Comparison of ENCODE assay signal across 10 cellular contexts in the genomic region with DNA sequence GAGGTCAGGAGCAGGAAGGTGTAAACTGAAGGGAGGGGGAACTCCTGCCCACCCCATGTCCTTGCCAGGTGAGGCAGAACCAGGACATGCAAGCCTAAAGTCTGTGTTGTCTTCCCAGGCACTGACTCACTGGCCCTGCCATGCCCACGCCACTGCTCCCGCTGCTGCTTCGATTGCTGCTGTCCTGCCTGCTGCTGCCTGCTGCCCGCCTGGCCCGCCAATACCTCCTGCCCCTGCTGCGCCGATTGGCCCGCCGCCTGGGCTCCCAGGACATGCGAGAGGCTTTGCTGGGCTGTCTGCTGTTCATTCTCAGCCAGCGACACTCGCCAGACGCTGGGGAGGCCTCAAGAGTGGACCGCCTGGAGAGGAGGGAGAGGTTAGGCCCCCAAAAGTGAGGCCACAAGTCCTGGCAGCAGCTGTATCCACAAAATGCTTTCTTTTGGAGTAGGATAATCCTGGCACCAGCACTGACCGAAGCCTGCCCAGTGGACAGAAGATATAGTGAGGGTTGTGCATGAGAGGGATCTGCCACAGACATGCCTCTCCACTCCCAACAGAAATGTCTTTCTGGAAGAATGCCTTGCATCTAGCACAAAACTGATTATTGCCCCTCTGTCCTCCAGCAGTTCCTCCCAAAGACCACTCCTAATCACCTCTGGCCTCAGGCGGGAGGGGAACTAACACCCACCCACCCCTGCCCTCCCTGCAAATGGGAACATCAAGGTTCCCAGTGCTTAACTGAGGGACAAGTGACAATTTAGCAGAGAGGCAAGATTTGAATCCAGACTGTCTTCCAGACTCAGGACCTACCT. TPM values are rescaled to one million over a fixed set of nuclear protein-coding genes. Genes with fewer than 3 reads are reported as not detected.
A peak's percentile ranks its signal among the peaks of the same experiment; 100 is the strongest.
DNase-seq lines count a peak whose midpoint lies in the region; ATAC-seq, FAIRE-seq and TF ChIP-seq lines count a peak whose summit lies in the region.
"Had no signal": no experiment of that assay in that cellular context is flagged by ENCODE, and none has a peak within 500 bp of the region (broad histone marks: within the 10 kb centered on the region; RNA-seq: fewer than 3 reads in every experiment).

No MANE protein-coding gene starts in this region.

- no peaks in the 10 kb centered on the region for H3K36me3 ChIP-seq in KOPT-K1 (ENCODE audit: insufficient read depth, low read length)
- H3K36me3 ChIP-seq in bronchial epithelial cell (ENCODE audit: control insufficient read depth, insufficient read depth, low read length), result no peaks in the 10 kb centered on the region
- no peaks in the 10 kb centered on the region for H3K36me3 ChIP-seq in right lobe of liver

- peak overlapping the region; percentile 76 for H3K27ac Mint-ChIP-seq in type B pancreatic cell
- H3K27ac Mint-ChIP-seq: activated T-helper 1 cell treated with anti-CD3 and anti-CD28 coated beads, Interleukin-12 subunit alpha, Interleukin-12 subunit beta, Interleukin-2, Interleukin-4 antibody, amounts not matched to agents 30 ng/mL and 10 ng/mL and 1 ng/mL, durations not matched to agents 14 hours and 24 hours and 36 hours had no signal

- DNase-seq in bronchial epithelial cell (ENCODE audit: low read depth), result peak; percentile 47
- peak; percentile 85 to 92 (median 91) for DNase-seq in right lobe of liver
- DNase-seq in type B pancreatic cell (ENCODE audit: extremely low spot score, unreplicated experiment), result no peak
- no peak for DNase-seq in middle frontal gyrus (ENCODE audit: extremely low spot score, low spot score)
- DNase-seq in globus pallidus (ENCODE audit: low spot score), result no peak
- DNase-seq: stimulated activated CD4-positive, alpha-beta T cell treated with anti-CD3 and anti-CD28 coated beads, Interleukin-4, amount 100 ng/mL, for 24 hours had no signal

- WGBS in right lobe of liver (ENCODE audit: insufficient coverage, low coverage, low lambda C conversion rate, missing lambda C conversion rate), result 36% methylated on average over 5 of the region's 16 CpGs

- peaks cover 13% of the 10 kb centered on the region for H3K27me3 Mint-ChIP-seq in type B pancreatic cell

- H3K9me3 ChIP-seq in KOPT-K1 (ENCODE audit: insufficient read depth, low read length, poor library complexity, severe bottlenecking), result no peaks in the 10 kb centered on the region
- H3K9me3 ChIP-seq in right lobe of liver, result no peaks in the 10 kb centered on the region

- no peaks in the 10 kb centered on the region for H3K9me3 Mint-ChIP-seq in type B pancreatic cell
- H3K9me3 Mint-ChIP-seq: activated T-helper 1 cell treated with anti-CD3 and anti-CD28 coated beads, Interleukin-12 subunit alpha, Interleukin-12 subunit beta, Interleukin-2, Interleukin-4 antibody, amounts not matched to agents 30 ng/mL and 10 ng/mL and 1 ng/mL, durations not matched to agents 14 hours and 24 hours and 36 hours had no signal

- H3K27me3 ChIP-seq in bronchial epithelial cell (ENCODE audit: control insufficient read depth, insufficient read depth, low read length), result no peaks in the 10 kb centered on the region
- H3K27me3 ChIP-seq in right lobe of liver, result no peaks in the 10 kb centered on the region

- ATAC-seq in right lobe of liver, result peak; percentile 50 to 68 (median 60)
- ATAC-seq in GM19467 (IDR thresholded peaks at IDR 0.05; ENCODE audit: unreplicated experiment), result no peak

- H3K4me3 Mint-ChIP-seq in type B pancreatic cell, result no peak overlapping the region
- H3K4me3 Mint-ChIP-seq: activated T-helper 1 cell treated with anti-CD3 and anti-CD28 coated beads, Interleukin-12 subunit alpha, Interleukin-12 subunit beta, Interleukin-2, Interleukin-4 antibody, amounts not matched to agents 30 ng/mL and 10 ng/mL and 1 ng/mL, durations not matched to agents 14 hours and 24 hours and 36 hours had no signal

- H3K36me3 Mint-ChIP-seq in type B pancreatic cell, result no peaks in the 10 kb centered on the region

- intact Hi-C loops in right lobe of liver (cut with DNase I), result no loop called here

- H3K4me3 ChIP-seq in bronchial epithelial cell (ENCODE audit: low read depth, low read length) (no peak overlapping the region), right lobe of liver (no peak overlapping the region)

- TF ChIP-seq POLR2A in right lobe of liver (IDR thresholded peaks at IDR 0.05), result no peak

- H3K4me1 ChIP-seq in right lobe of liver, result peaks cover 6 to 59% (median 36%) of the 10 kb centered on the region in 4 donors

- no peak for FAIRE-seq in bronchial epithelial cell (lab: Jason Lieb, UNC)

- TF ChIP-seq CTCF in bronchial epithelial cell (IDR thresholded peaks at IDR 0.05; ENCODE audit: insufficient read depth, low read length, severe bottlenecking) (no peak), right lobe of liver (IDR thresholded peaks at IDR 0.05) (no peak), type B pancreatic cell (conservative IDR thresholded peaks at IDR 0.05) (no peak)

- H3K27ac ChIP-seq in KOPT-K1 (ENCODE audit: low read depth, low read length, poor library complexity, severe bottlenecking) (peak overlapping the region; percentile 93), right lobe of liver (peak overlapping the region; percentile 36 to 67 (median 43))

- H3K4me1 Mint-ChIP-seq in type B pancreatic cell (ENCODE audit: unreplicated experiment), result peaks cover 23% of the 10 kb centered on the region

RNA-seq across cellular contexts. Expression of gene MYMX, which starts 0.8 kb away (rescaled TPM):
- total RNA-seq in bronchial epithelial cell (not detected in 2 replicates), right lobe of liver (not detected), type B pancreatic cell (ENCODE audit: low replicate concordance) (0.53 and 0.59 TPM in 2 replicates)
- total RNA-seq: activated T-helper 1 cell treated with anti-CD3 and anti-CD28 coated beads, Interleukin-12 subunit alpha, Interleukin-12 subunit beta, Interleukin-2, Interleukin-4 antibody, amounts not matched to agents 30 ng/mL and 10 ng/mL and 1 ng/mL, durations not matched to agents 14 hours and 24 hours and 36 hours; RPMI7951 had no signal

RNA-seq across cellular contexts. Expression of gene SLC29A1, which starts 5.9 kb away (rescaled TPM):
- 1.2 and 1.8 TPM in 2 replicates for total RNA-seq in bronchial epithelial cell
- 10 to 100 TPM; 27.4 to 51.3 (median 31.4) TPM for total RNA-seq in right lobe of liver
- total RNA-seq in type B pancreatic cell (ENCODE audit: low replicate concordance), result 33.6 and 50.9 TPM in 2 replicates

RNA-seq across cellular contexts. Expression of gene HSP90AB1, which starts 29.4 kb away (rescaled TPM):
- total RNA-seq in bronchial epithelial cell (200 and 396 TPM in 2 replicates), right lobe of liver (100 to 1,000 TPM; 183 to 566 (median 345) TPM), type B pancreatic cell (ENCODE audit: low replicate concordance) (880 and 1,082 TPM in 2 replicates)

RNA-seq across cellular contexts. Expression of gene SLC35B2, which starts 39.8 kb away (rescaled TPM):
- total RNA-seq in bronchial epithelial cell, result 50.4 and 52.9 TPM in 2 replicates
- total RNA-seq in right lobe of liver, result 10 to 100 TPM; 15.1 to 29.0 (median 20.9) TPM
- 39.6 and 46.1 TPM in 2 replicates for total RNA-seq in type B pancreatic cell (ENCODE audit: low replicate concordance)

RNA-seq across cellular contexts. Expression of gene NFKBIE, which starts 47.8 kb away (rescaled TPM):
- 3.3 and 5.3 TPM in 2 replicates for total RNA-seq in bronchial epithelial cell
- total RNA-seq in right lobe of liver, result 10 to 100 TPM in 3 of 6 experiments, 1 to 10 TPM in 3; 2.5 to 30.2 (median 10.8) TPM
- total RNA-seq in type B pancreatic cell (ENCODE audit: low replicate concordance), result 9.2 and 10.7 TPM in 2 replicates

Comparison
In these comparisons a context has a peak if more than half of its experiments do, and no peak if none do; other contexts are left out.
1. DNase-seq: peak in bronchial epithelial cell (single experiment) and right lobe of liver (3 of 3); none in type B pancreatic cell (single experiment), middle frontal gyrus (single experiment) and globus pallidus (single experiment).
2. RNA of gene SLC29A1, which starts 5.9 kb away (total RNA-seq): 33.6 to 50.9 TPM in type B pancreatic cell and 27.4 to 51.3 TPM in right lobe of liver; 1.2 to 1.8 TPM in bronchial epithelial cell; every median in the first group is over 10 times any median in the second.